ENCODE assay signal across 4 cellular contexts in genomic region chr19:450912-451481, GRCh38. TPM values are rescaled to one million over a fixed set of nuclear protein-coding genes. Genes with fewer than 3 reads are reported as not detected.
"Had no signal": no experiment of that assay in that cellular context is flagged by ENCODE, and none has a peak within 500 bp of the region (broad histone marks: within the 10 kb centered on the region; RNA-seq: fewer than 3 reads in every experiment).

No MANE protein-coding gene starts in this region.

RNA-seq across cellular contexts. Expression of gene SHC2, which starts 9.8 kb away (rescaled TPM):
- total RNA-seq: HT-29, RPMI7951 had no signal
- polyA plus RNA-seq: IgD-negative memory B cell had no signal

RNA-seq across cellular contexts. Expression of gene C2CD4C, which starts 42.0 kb away (rescaled TPM):
- total RNA-seq: RPMI7951 had no signal
- polyA plus RNA-seq: IgD-negative memory B cell had no signal

RNA-seq across cellular contexts. Expression of gene MADCAM1, which starts 45.3 kb away (rescaled TPM):
- total RNA-seq: NCI-H460 had no signal
